In the genomic region with DNA sequence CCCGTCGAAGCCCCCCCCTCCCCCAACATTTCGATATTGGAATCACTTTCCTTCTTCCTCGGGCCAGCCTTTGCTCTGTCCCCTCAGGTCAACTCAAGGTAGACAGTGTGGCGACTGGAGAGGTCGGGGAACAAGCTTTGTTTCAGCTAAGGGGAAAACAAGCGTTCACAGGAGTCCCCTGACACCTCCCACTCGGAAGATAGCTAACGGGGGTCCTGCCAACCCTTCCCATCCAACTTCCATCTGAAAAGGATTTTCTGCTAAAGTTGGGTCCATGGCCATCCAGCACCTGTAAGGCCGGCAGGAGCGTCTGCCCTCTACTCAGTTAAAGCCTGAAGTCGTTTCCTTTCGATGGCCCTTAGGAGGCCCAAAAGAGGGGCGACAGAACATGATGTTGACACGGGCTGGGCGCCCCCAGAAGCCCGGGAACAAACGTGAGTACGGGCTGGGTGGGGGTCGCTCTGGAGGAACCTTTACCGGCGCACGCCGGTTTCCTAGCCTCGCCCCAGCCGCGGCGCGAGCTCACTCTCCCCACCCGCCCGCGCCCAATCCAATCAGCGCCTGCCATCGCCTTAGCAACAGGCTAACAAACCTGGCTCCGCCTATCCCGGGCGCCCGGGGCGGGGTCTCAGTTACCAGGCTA, we compare ENCODE assay signal across 8 cellular contexts. TPM values are rescaled to one million over a fixed set of nuclear protein-coding genes. Genes with fewer than 3 reads are reported as not detected.
DNase-seq lines count a peak whose midpoint lies in the region; ATAC-seq, FAIRE-seq and TF ChIP-seq lines count a peak whose summit lies in the region.

No MANE protein-coding gene starts in this region.

- H3K4me1 Mint-ChIP-seq in naive thymus-derived CD8-positive, alpha-beta T cell = peaks cover 13 to 47% (median 31%) of the 10 kb centered on the region in 4 donors
- peaks cover 17% of the 10 kb centered on the region for H3K4me1 Mint-ChIP-seq in stimulated activated memory B cell treated with anti-CD40 and anti-IgM and Interleukin-4, amounts not matched to agents 10 μg/mL and 1 μg/mL and 100 μg/mL, for 72 hours

- H4K20me1 ChIP-seq in GM23248 (ENCODE audit: insufficient read depth) (no peaks in the 10 kb centered on the region), fibroblast of lung (ENCODE audit: control insufficient read depth, extremely low read depth, insufficient read depth, low read length) (no peaks in the 10 kb centered on the region)

- no peaks in the 10 kb centered on the region for H3K9me3 Mint-ChIP-seq in naive thymus-derived CD8-positive, alpha-beta T cell
- no peaks in the 10 kb centered on the region for H3K9me3 Mint-ChIP-seq in stimulated activated memory B cell treated with anti-CD40 and anti-IgM and Interleukin-4, amounts not matched to agents 10 μg/mL and 1 μg/mL and 100 μg/mL, for 72 hours

- H3F3A ChIP-seq in GM23248 (ENCODE audit: insufficient read depth) = peaks cover 65% of the 10 kb centered on the region

- peak; percentile 61 to 64 for ATAC-seq in naive thymus-derived CD8-positive, alpha-beta T cell
- peak; percentile 80 for ATAC-seq in stimulated activated memory B cell treated with anti-CD40 and anti-IgM and Interleukin-4, amounts not matched to agents 10 μg/mL and 1 μg/mL and 100 μg/mL, for 72 hours

- H2AFZ ChIP-seq in GM23248 (no peak overlapping the region), fibroblast of lung (ENCODE audit: low read length) (no peak overlapping the region)

- no peaks in the 10 kb centered on the region for H3K9me2 ChIP-seq in GM23248 (ENCODE audit: insufficient read depth)

- peaks cover 43% of the 10 kb centered on the region for H3K4me1 ChIP-seq in GM23248 (ENCODE audit: insufficient read depth)
- H3K4me1 ChIP-seq in fibroblast of lung (ENCODE audit: control insufficient read depth, extremely low read depth, insufficient read depth, low read length) = peaks cover 4% of the 10 kb centered on the region

- TF ChIP-seq CTCF in fibroblast of lung (conservative IDR thresholded peaks at IDR 0.05 in 1 of 2, IDR thresholded peaks at IDR 0.05 in 1 of 2; ENCODE audit: low read depth in 1 of 2, low read length in 2 of 2) = no peak

- H3K4me3 Mint-ChIP-seq in naive thymus-derived CD8-positive, alpha-beta T cell = peak overlapping the region; percentile 90 to 100 (median 99)
- peak overlapping the region; percentile 96 for H3K4me3 Mint-ChIP-seq in stimulated activated memory B cell treated with anti-CD40 and anti-IgM and Interleukin-4, amounts not matched to agents 10 μg/mL and 1 μg/mL and 100 μg/mL, for 72 hours

- H3K27me3 ChIP-seq in GM23248 (replicated peaks; ENCODE audit: insufficient read depth) = no peaks in the 10 kb centered on the region
- no peaks in the 10 kb centered on the region for H3K27me3 ChIP-seq in fibroblast of lung (ENCODE audit: control insufficient read depth, insufficient read depth, low read length)

- H3K36me3 ChIP-seq in GM23248 (ENCODE audit: low read depth) (peaks cover 33% of the 10 kb centered on the region), KOPT-K1 (ENCODE audit: insufficient read depth, low read length) (peaks cover 24% of the 10 kb centered on the region; the same call in 1 of the 2 replicates), fibroblast of lung (ENCODE audit: control insufficient read depth, insufficient read depth, low read length) (peaks cover 3% of the 10 kb centered on the region)

- 0% methylated on average over 15 to 38 of the region's 39 CpGs for WGBS in GM23248 (ENCODE audit: low coverage in 1 of 2, low lambda C conversion rate in 2 of 2, missing lambda C conversion rate in 2 of 2), 2 experiments

- H3K27ac Mint-ChIP-seq in naive thymus-derived CD8-positive, alpha-beta T cell = peak overlapping the region; percentile 92 to 100 (median 99)
- H3K27ac Mint-ChIP-seq in stimulated activated memory B cell treated with anti-CD40 and anti-IgM and Interleukin-4, amounts not matched to agents 10 μg/mL and 1 μg/mL and 100 μg/mL, for 72 hours = peak overlapping the region; percentile 97

- no peaks in the 10 kb centered on the region for H3K27me3 Mint-ChIP-seq in naive thymus-derived CD8-positive, alpha-beta T cell
- H3K27me3 Mint-ChIP-seq in stimulated activated memory B cell treated with anti-CD40 and anti-IgM and Interleukin-4, amounts not matched to agents 10 μg/mL and 1 μg/mL and 100 μg/mL, for 72 hours = no peaks in the 10 kb centered on the region

- no peaks in the 10 kb centered on the region for H3K9me3 ChIP-seq in GM23248 (ENCODE audit: low read depth)
- no peaks in the 10 kb centered on the region for H3K9me3 ChIP-seq in KOPT-K1 (ENCODE audit: insufficient read depth, low read length, poor library complexity, severe bottlenecking)
- no peaks in the 10 kb centered on the region for H3K9me3 ChIP-seq in fibroblast of lung (ENCODE audit: control insufficient read depth, insufficient read depth, low read depth, low read length)

- peak overlapping the region; percentile 100 for H3K27ac ChIP-seq in GM23248
- peak overlapping the region; percentile 99 for H3K27ac ChIP-seq in KOPT-K1 (ENCODE audit: low read depth, low read length, poor library complexity, severe bottlenecking)
- peak overlapping the region; percentile 95 for H3K27ac ChIP-seq in fibroblast of lung (ENCODE audit: insufficient read depth, low read length)

- DNase-seq in DMS79 treated with DMSO at 0.1 percent for 48 hours (lab: John Stamatoyannopoulos, UW) (peak; percentile 75), GM23248 (peak; percentile 99), RCC 7860 (ENCODE audit: low spot score) (peak; percentile 80), fibroblast of lung (ENCODE audit: low read depth in 2 of 2) (peak; percentile 90 to 94)
- DNase-seq in activated T-helper 1 cell treated with anti-CD3 and anti-CD28 coated beads, Interleukin-2, amount 50 U/mL, for 16 hours (ENCODE audit: low read depth in 1 of 2, low spot score in 1 of 2) = peak; percentile 95 to 99
- DNase-seq in naive thymus-derived CD8-positive, alpha-beta T cell = peak; percentile 93 to 100 (median 98)

- in situ Hi-C loops in GM23248 (cut with MboI) = no loop called here

- peaks cover 69% of the 10 kb centered on the region for H3K79me2 ChIP-seq in GM23248 (ENCODE audit: insufficient read depth)
- H3K79me2 ChIP-seq in fibroblast of lung (ENCODE audit: control insufficient read depth, insufficient read depth, low read length) = peaks cover 63% of the 10 kb centered on the region

- peak overlapping the region; percentile 99 for H3K9ac ChIP-seq in GM23248
- H3K9ac ChIP-seq in fibroblast of lung (ENCODE audit: insufficient read depth, low read length) = peak overlapping the region; percentile 83

- no peak for FAIRE-seq in RCC 7860 (lab: Jason Lieb, UNC)

- peaks cover 15 to 36% (median 16%) of the 10 kb centered on the region in 3 donors for H3K36me3 Mint-ChIP-seq in naive thymus-derived CD8-positive, alpha-beta T cell
- H3K36me3 Mint-ChIP-seq in stimulated activated memory B cell treated with anti-CD40 and anti-IgM and Interleukin-4, amounts not matched to agents 10 μg/mL and 1 μg/mL and 100 μg/mL, for 72 hours = peaks cover 5% of the 10 kb centered on the region

- H3K4me3 ChIP-seq in GM23248 (peak overlapping the region; percentile 97), fibroblast of lung (replicated peaks in 1 of 4; ENCODE audit: control extremely low read depth in 1 of 4, insufficient read depth in 1 of 4, low read depth in 3 of 4, low read length in 4 of 4) (peak overlapping the region; percentile 73 to 100 (median 96))

- POLR2A ChIA-PET in naive thymus-derived CD8-positive, alpha-beta T cell (lab: Charles Lee) = interaction anchor here (0.6 to 6.7 kb wide), 29 partner anchors 9 to 973 kb away, joined by 3 to 274 read pairs (median 7); a partner anchor contains a TSS

- peak overlapping the region; percentile 92 for H3K4me2 ChIP-seq in GM23248 (ENCODE audit: unreplicated experiment)
- peak overlapping the region; percentile 64 for H3K4me2 ChIP-seq in fibroblast of lung (ENCODE audit: extremely low read depth, insufficient read depth, low read length)

RNA-seq across cellular contexts. Expression of a gene that starts 2.5 kb away (rescaled TPM):
- 61.2 and 70.6 TPM in 2 replicates for total RNA-seq in GM23248 (2014; rRNA removed; shearing (Covaris generic))
- polyA plus RNA-seq in GM23248 (2016; fragmentation: Nextera tagmentation; extraction: Ambion mirVana) = 42.7 and 46.0 TPM in 2 replicates
- 87.1 and 105 TPM in 2 replicates for total RNA-seq in fibroblast of lung
- 32.6 and 33.6 TPM in 2 replicates for polyA plus RNA-seq in fibroblast of lung
- 22.1 and 22.6 TPM in 2 replicates for polyA plus RNA-seq in fibroblast of lung (2012)
- 15.7 and 17.6 TPM in 2 replicates for polyA minus RNA-seq in fibroblast of lung (ENCODE audit: low replicate concordance)
- total RNA-seq in naive thymus-derived CD8-positive, alpha-beta T cell = 100 to 1,000 TPM; 355 to 374 TPM
- polyA plus RNA-seq in naive thymus-derived CD8-positive, alpha-beta T cell = 100 to 1,000 TPM in 2 of 3 donors, 10 to 100 TPM in 1; 72.6 to 134 (median 113) TPM

Comparison
In these comparisons a context has a peak if more than half of its experiments do, and no peak if none do; other contexts are left out.
1. Peak in every context shown above with its lines: DNase-seq, ATAC-seq, H3K4me3 ChIP-seq and H3K27ac ChIP-seq.